In genomic region chr22:45129703-45130524, GRCh38 we compare ENCODE assay signal across 12 cellular contexts. TPM values are rescaled to one million over a fixed set of nuclear protein-coding genes. Genes with fewer than 3 reads are reported as not detected.
A peak's percentile ranks its signal among the peaks of the same experiment; 100 is the strongest.
DNase-seq lines count a peak whose midpoint lies in the region; ATAC-seq, FAIRE-seq and TF ChIP-seq lines count a peak whose summit lies in the region.
"Had no signal": no experiment of that assay in that cellular context is flagged by ENCODE, and none has a peak within 500 bp of the region (broad histone marks: within the 10 kb centered on the region; RNA-seq: fewer than 3 reads in every experiment).

No MANE protein-coding gene starts in this region.

- peaks cover 26% of the 10 kb centered on the region for H3K4me1 Mint-ChIP-seq in activated CD4-positive, alpha-beta T cell treated with anti-CD3 and anti-CD28 coated beads, Interleukin-2, amount 10 ng/mL, durations not matched to agents 7 days and 5 days

- no peaks in the 10 kb centered on the region for H3K27me3 Mint-ChIP-seq in activated CD4-positive, alpha-beta T cell treated with anti-CD3 and anti-CD28 coated beads, Interleukin-2, amount 10 ng/mL, durations not matched to agents 7 days and 5 days

- H3K4me3 ChIP-seq in esophagus (ENCODE audit: low read depth in 1 of 2, low read length in 2 of 2) = no peak overlapping the region
- H3K4me3 ChIP-seq: uterus had no signal

- peaks cover 0 to 2% of the 10 kb centered on the region in 2 donors for H3K4me1 ChIP-seq in esophagus (ENCODE audit: control insufficient read depth in 2 of 2, insufficient read depth in 2 of 2, low read length in 1 of 2)
- H3K4me1 ChIP-seq: uterus had no signal

- POLR2A ChIA-PET in activated CD4-positive, alpha-beta T cell treated with anti-CD3 and anti-CD28 coated beads, Interleukin-2, amount 10 ng/mL, durations not matched to agents 7 days and 5 days (lab: Charles Lee) = no interaction called here

- H3K36me3 ChIP-seq in esophagus (ENCODE audit: control insufficient read depth in 2 of 2, insufficient read depth in 2 of 2, low read length in 1 of 2) = peaks cover 4 to 9% of the 10 kb centered on the region in 2 donors
- H3K36me3 ChIP-seq: uterus had no signal

- H3K9me3 Mint-ChIP-seq in activated CD4-positive, alpha-beta T cell treated with anti-CD3 and anti-CD28 coated beads, Interleukin-2, amount 10 ng/mL, durations not matched to agents 7 days and 5 days = peaks cover 8% of the 10 kb centered on the region

- peak overlapping the region; percentile 28 for H3K4me3 Mint-ChIP-seq in activated CD4-positive, alpha-beta T cell treated with anti-CD3 and anti-CD28 coated beads, Interleukin-2, amount 10 ng/mL, durations not matched to agents 7 days and 5 days
- H3K4me3 Mint-ChIP-seq: nephron had no signal

- H3K27ac Mint-ChIP-seq in activated CD4-positive, alpha-beta T cell treated with anti-CD3 and anti-CD28 coated beads, Interleukin-2, amount 10 ng/mL, durations not matched to agents 7 days and 5 days = peak overlapping the region; percentile 76
- H3K27ac Mint-ChIP-seq: nephron had no signal

- peak; percentile 75 for FAIRE-seq in GM12891 (lab: Jason Lieb, UNC)

- DNase-seq in GM12891 (ENCODE audit: insufficient read length, low spot score) (no peak), DMS53 treated with DMSO at 0.1 percent for 48 hours (lab: John Stamatoyannopoulos, UW; ENCODE audit: unreplicated experiment) (no peak), HK-2 (ENCODE audit: unreplicated experiment) (no peak)
- peak; percentile 28 for DNase-seq in activated CD4-positive, alpha-beta T cell treated with anti-CD3 and anti-CD28 coated beads, Interleukin-2, amount 10 ng/mL, durations not matched to agents 7 days and 5 days
- DNase-seq in stimulated activated CD8-positive, alpha-beta memory T cell treated with anti-CD3 and anti-CD28 coated beads, Interleukin-15, amount 100 ng/mL, for 4 hours (ENCODE audit: low read depth in 2 of 2) = peak; percentile 1 to 2
- DNase-seq: DMS 273 treated with DMSO at 0.1 percent for 48 hours, H7, uterus had no signal

- no peak for TF ChIP-seq POLR2A in GM12891 (IDR thresholded peaks at IDR 0.05; ENCODE audit: low read depth, low read length)

- WGBS in esophagus, 2 donors = 38 to 43% methylated on average over 14 of the region's 14 CpGs

- H3K36me3 Mint-ChIP-seq in activated CD4-positive, alpha-beta T cell treated with anti-CD3 and anti-CD28 coated beads, Interleukin-2, amount 10 ng/mL, durations not matched to agents 7 days and 5 days (ENCODE audit: low read depth) = peaks cover 27% of the 10 kb centered on the region

- H3K27me3 ChIP-seq in esophagus (ENCODE audit: control insufficient read depth in 1 of 2, insufficient read depth in 2 of 2, low read length in 2 of 2) = no peaks in the 10 kb centered on the region
- H3K27me3 ChIP-seq: uterus had no signal

- CTCF ChIA-PET in activated CD4-positive, alpha-beta T cell treated with anti-CD3 and anti-CD28 coated beads, Interleukin-2, amount 10 ng/mL, durations not matched to agents 7 days and 5 days (lab: Charles Lee) = interaction anchor here (1.3 kb wide), 1 partner anchor 8 kb away, joined by 3 read pairs; no protein-coding TSS in a partner anchor

- H3K27ac ChIP-seq in esophagus (ENCODE audit: low read depth in 2 of 2, low read length in 1 of 2) = peak overlapping the region; percentile 76 to 92
- H3K27ac ChIP-seq: uterus had no signal

- ATAC-seq in HG03469 (IDR thresholded peaks at IDR 0.05; ENCODE audit: unreplicated experiment) = no peak
- no peak for ATAC-seq in GM19351 (IDR thresholded peaks at IDR 0.05; ENCODE audit: unreplicated experiment)

- H3K9me3 ChIP-seq in esophagus (ENCODE audit: control insufficient read depth in 2 of 2, insufficient read depth in 1 of 2, low read depth in 1 of 2, low read length in 1 of 2) = peaks cover 4 to 5% of the 10 kb centered on the region in 2 donors
- H3K9me3 ChIP-seq: uterus had no signal

TF ChIP-seq in GM12891, 5 proteins besides CTCF, POLR2A, EP300 and RAD21:
- no peak for TF ChIP-seq POLR2AphosphoS5 (IDR thresholded peaks at IDR 0.05; ENCODE audit: low read depth, low read length)
- TF ChIP-seq TAF1 (IDR thresholded peaks at IDR 0.05; ENCODE audit: low read depth, low read length) = no peak
- TF ChIP-seq SPI1 (IDR thresholded peaks at IDR 0.05; ENCODE audit: low read depth, low read length) = no peak
- TF ChIP-seq POU2F2 (IDR thresholded peaks at IDR 0.05; ENCODE audit: low read depth, low read length) = no peak
- no peak for TF ChIP-seq PAX5 (IDR thresholded peaks at IDR 0.05; ENCODE audit: insufficient read depth, low read length, severe bottlenecking)

RNA-seq across cellular contexts. Expression of gene NUP50, which starts 33.8 kb away (rescaled TPM):
- polyA plus RNA-seq in GM12891 (2012; ENCODE audit: low read depth, missing spikeins) = 34.0 TPM
- 100 to 1,000 TPM; 180 to 183 TPM for total RNA-seq in activated CD4-positive, alpha-beta T cell treated with anti-CD3 and anti-CD28 coated beads, Interleukin-2, amount 10 ng/mL, durations not matched to agents 7 days and 5 days
- 10 to 100 TPM; 19.7 to 21.5 TPM for polyA plus RNA-seq in esophagus

Comparison
In these comparisons a context has a peak if more than half of its experiments do, and no peak if none do; other contexts are left out.
1. DNase-seq: peak in activated CD4-positive, alpha-beta T cell treated with anti-CD3 and anti-CD28 coated beads, Interleukin-2, amount 10 ng/mL, durations not matched to agents 7 days and 5 days (single experiment) and stimulated activated CD8-positive, alpha-beta memory T cell treated with anti-CD3 and anti-CD28 coated beads, Interleukin-15, amount 100 ng/mL, for 4 hours (2 of 2); none in GM12891 (single experiment), DMS53 treated with DMSO at 0.1 percent for 48 hours (single experiment) and HK-2 (single experiment).